Comparison of ENCODE assay signal across 1 cellular context in genomic region chr9:19124430-19124793, GRCh38.
TF ChIP-seq lines count a peak whose summit lies in the region.

No MANE protein-coding gene starts in this region.

TF ChIP-seq in GM12878, 131 proteins besides CTCF, POLR2A, EP300 and RAD21:
- TF ChIP-seq TARDBP (IDR thresholded peaks at IDR 0.05; ENCODE audit: borderline replicate concordance) (no peak), CBX3 (IDR thresholded peaks at IDR 0.05; ENCODE audit: borderline replicate concordance, low read depth) (no peak), PAX8 (IDR thresholded peaks at IDR 0.05) (no peak), RUNX3 (IDR thresholded peaks at IDR 0.05; ENCODE audit: low read length) (no peak), GABPA (IDR thresholded peaks at IDR 0.05; ENCODE audit: low read depth) (no peak)
TF ChIP-seq in GM12878: peak in this region for 0.
